In the genomic region with DNA sequence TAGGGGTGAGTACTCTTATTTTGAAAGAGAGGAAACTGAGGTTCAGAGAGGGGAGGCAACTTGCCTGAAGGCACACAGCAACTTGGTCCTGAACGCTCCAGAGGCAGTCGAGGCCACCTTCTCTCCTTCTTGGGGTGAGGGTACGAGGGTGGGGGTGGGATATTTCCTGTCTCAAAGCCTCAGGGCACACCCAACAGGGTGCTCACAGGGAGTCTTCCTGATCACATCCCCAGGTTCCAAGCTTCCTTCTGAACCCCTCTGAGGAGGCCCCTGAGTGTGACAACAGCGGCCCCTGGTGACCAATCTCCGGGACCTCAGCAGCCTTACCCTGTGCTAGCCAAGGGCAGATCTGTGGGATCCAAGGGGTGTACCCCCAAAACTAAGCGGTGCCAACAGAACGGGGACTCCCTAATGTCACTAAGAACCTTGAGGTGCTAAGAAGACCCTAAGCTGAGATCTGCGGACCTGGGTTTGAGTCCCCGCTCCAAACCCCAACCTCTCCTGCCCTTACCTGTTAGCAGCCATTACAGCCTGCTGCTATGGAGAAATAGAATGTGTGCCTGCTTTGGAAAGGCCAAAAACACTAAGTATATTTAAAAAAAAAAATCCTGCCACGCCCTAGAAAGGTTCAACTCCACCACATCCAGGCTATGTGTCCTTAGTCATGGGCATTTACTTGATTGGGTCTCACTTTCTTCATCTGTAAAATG, we compare ENCODE assay signal across 8 cellular contexts. TPM values are rescaled to one million over a fixed set of nuclear protein-coding genes. Genes with fewer than 3 reads are reported as not detected.
DNase-seq lines count a peak whose midpoint lies in the region; ATAC-seq, FAIRE-seq and TF ChIP-seq lines count a peak whose summit lies in the region.

No MANE protein-coding gene starts in this region.

- peak; percentile 21 for FAIRE-seq in GM12892 (lab: Jason Lieb, UNC)

- peak; percentile 70 to 83 for TF ChIP-seq CTCF in left lung (IDR thresholded peaks at IDR 0.05)

- no peak overlapping the region for H3K4me3 ChIP-seq in left lung

- no peak for TF ChIP-seq POLR2A in GM12892 (IDR thresholded peaks at IDR 0.05; ENCODE audit: low read depth, low read length)

- intact Hi-C loops in left lung (cut with DNase I) = loop anchor here (10.0 kb wide), 2 partner anchors 181 to 261 kb away; no protein-coding TSS in a partner anchor

- H3K27me3 ChIP-seq in left lung = no peaks in the 10 kb centered on the region

- ATAC-seq in left lung = peak; percentile 93
- no peak for ATAC-seq in HG03045 (IDR thresholded peaks at IDR 0.05; ENCODE audit: unreplicated experiment)

- H3K9me3 ChIP-seq in left lung = peaks cover 0 to 3% of the 10 kb centered on the region in 2 donors

- DNase-seq in A172 (ENCODE audit: low spot score) (peak; percentile 59), GM12892 (ENCODE audit: insufficient read length) (peak; percentile 67), NCI-H2171 (lab: John Stamatoyannopoulos, UW) (peak; percentile 62), cerebellum (ENCODE audit: low spot score) (peak; percentile 74), left lung (peak; percentile 66 to 90)
- DNase-seq in activated CD4-positive, alpha-beta T cell treated with anti-CD3 and anti-CD28 coated beads for 1 hour = peak; percentile 60
- DNase-seq in stimulated activated CD4-positive, alpha-beta T cell treated with anti-CD3 and anti-CD28 coated beads, Interleukin-4, amount 100 ng/mL, for 24 hours = peak; percentile 77

- peaks cover 0 to 9% of the 10 kb centered on the region in 2 donors for H3K4me1 ChIP-seq in left lung

- no peak overlapping the region for H3K27ac ChIP-seq in left lung

- H3K36me3 ChIP-seq in left lung = no peaks in the 10 kb centered on the region

RNA-seq across cellular contexts. Expression of a gene that starts 57.9 kb away (rescaled TPM):
- total RNA-seq in A172 (2014; rRNA removed; shearing (Covaris generic)) = not detected in 2 replicates
- not detected for polyA plus RNA-seq in GM12892 (2012; ENCODE audit: missing spikeins)
- total RNA-seq in cerebellum (0.27 TPM), left lung (1 to 10 TPM; 2.2 to 3.2 TPM)
